Comparison of ENCODE assay signal across 8 cellular contexts in the genomic region with DNA sequence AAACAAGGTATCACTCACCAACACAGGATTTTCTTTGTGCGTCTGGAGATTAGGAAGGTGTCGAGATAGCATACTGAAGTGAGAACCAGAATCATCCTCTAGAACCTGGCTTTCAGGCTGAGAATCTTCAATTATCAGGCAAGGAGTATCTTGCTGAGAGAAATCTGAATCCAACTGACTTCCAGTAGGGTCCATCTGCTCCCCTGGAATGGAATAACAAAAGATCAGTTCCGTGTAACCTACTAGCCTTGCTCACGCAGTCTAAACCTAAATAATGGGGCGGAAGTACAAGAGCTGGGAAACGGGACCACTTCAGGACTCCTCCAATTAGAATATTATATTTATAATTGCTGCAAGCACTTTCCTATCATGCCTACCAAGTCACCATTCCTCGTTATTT. TPM values are rescaled to one million over a fixed set of nuclear protein-coding genes. Genes with fewer than 3 reads are reported as not detected.
DNase-seq lines count a peak whose midpoint lies in the region; ATAC-seq and TF ChIP-seq lines count a peak whose summit lies in the region.

No MANE protein-coding gene starts in this region.

- peak overlapping the region; percentile 13 to 84 for H3K27ac Mint-ChIP-seq in T-cell

- H3K36me3 ChIP-seq in gastroesophageal sphincter, result peaks cover 0 to 22% of the 10 kb centered on the region in 2 donors
- H3K36me3 ChIP-seq in skeletal muscle satellite cell (ENCODE audit: insufficient read depth, low read length), result peaks cover 28% of the 10 kb centered on the region

- CTCF ChIA-PET in T-cell (lab: Charles Lee), result interaction anchor here (1.1 to 2.6 kb wide), 4 partner anchors 19 to 120 kb away, joined by 3 to 21 read pairs (median 12); no protein-coding TSS in a partner anchor

- H3K9me3 Mint-ChIP-seq in T-cell, result no peaks in the 10 kb centered on the region

- no peak for TF ChIP-seq CTCF in HFF-Myc (IDR thresholded peaks at IDR 0.05; ENCODE audit: low read depth, low read length, missing control alignments)
- TF ChIP-seq CTCF in gastroesophageal sphincter (IDR thresholded peaks at IDR 0.05), result no peak

- H3K9ac ChIP-seq in skeletal muscle satellite cell (ENCODE audit: low read depth, low read length), result peak overlapping the region; percentile 82

- H3K4me3 ChIP-seq in HFF-Myc (replicated peaks; ENCODE audit: low read depth, low read length), result peak overlapping the region; percentile 79
- peak overlapping the region; percentile 87 for H3K4me3 ChIP-seq in gastroesophageal sphincter
- peak overlapping the region; percentile 90 for H3K4me3 ChIP-seq in skeletal muscle satellite cell (ENCODE audit: low read length)

- H3K27ac ChIP-seq in gastroesophageal sphincter, result peak overlapping the region; percentile 26 to 93 (median 90)

- TF ChIP-seq EP300 in gastroesophageal sphincter (IDR thresholded peaks at IDR 0.05), result no peak

- H3K36me3 Mint-ChIP-seq in T-cell, result peaks cover 26% of the 10 kb centered on the region

- H3K4me1 Mint-ChIP-seq in T-cell, result peaks cover 21 to 38% (median 37%) of the 10 kb centered on the region in 3 donors

- H3K27me3 Mint-ChIP-seq in T-cell, result no peaks in the 10 kb centered on the region

- ATAC-seq in T-cell (replicated peaks in 1 of 4) (no peak), gastroesophageal sphincter (no peak), left lobe of liver (no peak)
- ATAC-seq in activated CD4-positive, CD25-positive, alpha-beta regulatory T cell treated with anti-CD3 and anti-CD28 coated beads, Interleukin-2, amount 50 U/mL, for 24 hours, result no peak

- no peak for DNase-seq in HFF-Myc (ENCODE audit: extremely low read depth, low read depth)
- no peak for DNase-seq in T-cell
- no peak for DNase-seq in NK-92 (lab: John Stamatoyannopoulos, UW; ENCODE audit: unreplicated experiment)
- DNase-seq in left lobe of liver (ENCODE audit: low spot score), result no peak
- DNase-seq in nucleus accumbens (lab: John Stamatoyannopoulos, UW), result no peak

- H3K9me3 ChIP-seq in gastroesophageal sphincter (no peaks in the 10 kb centered on the region), skeletal muscle satellite cell (replicated peaks; ENCODE audit: low read length) (no peaks in the 10 kb centered on the region)

- peak overlapping the region; percentile 88 to 96 (median 95) for H3K4me3 Mint-ChIP-seq in T-cell

- no peak for TF ChIP-seq POLR2A in gastroesophageal sphincter (IDR thresholded peaks at IDR 0.05)

- peak overlapping the region; percentile 79 for H3K4me2 ChIP-seq in skeletal muscle satellite cell (ENCODE audit: low read length)

- POLR2A ChIA-PET in T-cell (lab: Charles Lee), result interaction anchor here in 1 of 2 donors (0.5 to 2.4 kb wide), 3 partner anchors 18 to 1265 kb away, joined by 3 to 16 read pairs (median 4); no protein-coding TSS in a partner anchor

- 5 to 13% methylated on average over 4 to 7 of the region's 7 CpGs for WGBS in gastroesophageal sphincter (ENCODE audit: low coverage in 1 of 2), 2 donors

- H3K4me1 ChIP-seq in gastroesophageal sphincter (peaks cover 0 to 42% (median 3%) of the 10 kb centered on the region in 3 donors), skeletal muscle satellite cell (ENCODE audit: control insufficient read depth, insufficient read depth, low read length) (peaks cover 18% of the 10 kb centered on the region)

- H3K27me3 ChIP-seq in gastroesophageal sphincter, result no peaks in the 10 kb centered on the region
- no peaks in the 10 kb centered on the region for H3K27me3 ChIP-seq in skeletal muscle satellite cell (ENCODE audit: control insufficient read depth, insufficient read depth, low read length)

RNA-seq across cellular contexts. Expression of a gene that starts 0.7 kb away (rescaled TPM):
- total RNA-seq in T-cell (10 to 100 TPM; 26.8 to 41.8 (median 35.1) TPM), gastroesophageal sphincter (10 to 100 TPM; 21.8 to 40.2 (median 33.5) TPM), left lobe of liver (5.8 TPM)
- total RNA-seq in skeletal muscle satellite cell (2012; rRNA removed), result 41.5 and 55.0 TPM in 2 replicates

RNA-seq across cellular contexts. Expression of a gene that starts 25.1 kb away (rescaled TPM):
- total RNA-seq in T-cell (1 to 10 TPM; 1.4 to 4.2 (median 2.3) TPM), gastroesophageal sphincter (10 to 100 TPM; 28.9 to 59.1 (median 35.1) TPM), left lobe of liver (0.23 TPM)
- total RNA-seq in skeletal muscle satellite cell (2012; rRNA removed), result 50.4 and 61.4 TPM in 2 replicates

Comparison
In these comparisons a context has a peak if more than half of its experiments do, and no peak if none do; other contexts are left out.
1. RNA of a gene that starts 25.1 kb away (total RNA-seq): 28.9 to 59.1 TPM in gastroesophageal sphincter; 1.4 to 4.2 TPM in T-cell and 0.23 TPM in left lobe of liver (single experiment); every median in the first group is over 4 times any median in the second.
2. Peak in every context shown above with its lines, with median percentiles within 50 percentile points of each other: H3K4me3 ChIP-seq.